In the genomic region with DNA sequence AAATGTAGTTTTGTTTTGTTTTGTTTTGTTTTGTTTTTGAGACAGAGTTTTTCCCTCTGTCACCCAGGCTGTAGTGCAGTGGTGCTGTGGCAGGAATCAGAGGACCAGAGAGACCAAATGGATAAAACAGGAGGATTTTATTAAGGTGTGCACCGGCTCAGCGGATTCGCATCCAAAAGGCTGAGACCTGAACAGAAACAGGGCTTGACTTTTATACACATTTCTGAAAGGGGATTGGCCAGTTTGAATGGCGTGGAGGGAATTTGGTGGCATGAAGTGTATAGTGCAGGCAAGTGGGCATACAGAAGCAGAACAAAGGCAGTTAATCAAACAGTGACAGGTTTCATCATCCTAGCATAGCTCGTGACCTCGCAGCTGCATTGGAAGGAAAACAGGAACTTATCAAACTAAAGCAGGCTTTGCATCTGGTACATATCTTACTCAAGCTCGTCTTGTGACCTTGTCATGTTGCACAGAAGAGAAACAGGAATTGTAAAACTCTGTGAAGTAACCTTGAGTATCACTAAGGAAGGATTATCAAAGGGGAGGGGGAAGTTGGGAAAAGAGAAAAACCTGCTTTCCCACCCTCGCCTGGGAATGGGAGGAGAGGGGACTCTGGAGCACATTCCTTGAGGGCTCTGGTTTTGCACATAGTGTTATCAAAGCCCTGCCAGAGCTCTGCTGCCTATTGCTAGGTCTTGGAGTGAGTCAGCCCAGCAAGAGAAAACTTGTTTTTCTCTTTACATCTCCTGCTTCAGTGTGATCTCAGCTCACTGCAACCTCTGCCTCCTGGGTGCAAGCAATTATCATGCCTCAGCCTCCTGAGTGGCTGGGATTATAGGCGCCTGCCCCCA, we compare ENCODE assay signal across 8 cellular contexts. TPM values are rescaled to one million over a fixed set of nuclear protein-coding genes. Genes with fewer than 3 reads are reported as not detected.
DNase-seq lines count a peak whose midpoint lies in the region; ATAC-seq, FAIRE-seq and TF ChIP-seq lines count a peak whose summit lies in the region.

No MANE protein-coding gene starts in this region.

- H3K4me1 Mint-ChIP-seq in astrocyte (ENCODE audit: low read depth, unreplicated experiment) = no peaks in the 10 kb centered on the region
- H3K4me1 Mint-ChIP-seq in CD4-positive, alpha-beta T cell (ENCODE audit: low read depth) = no peaks in the 10 kb centered on the region

- no peak for TF ChIP-seq CTCF in astrocyte (IDR thresholded peaks at IDR 0.05; ENCODE audit: insufficient read depth, low read depth, low read length)
- no peak for TF ChIP-seq CTCF in CD4-positive, alpha-beta T cell (IDR thresholded peaks at IDR 0.05)

- H3K27ac ChIP-seq in astrocyte (ENCODE audit: low read depth, low read length) = no peak overlapping the region
- H3K27ac ChIP-seq in CD4-positive, alpha-beta T cell (ENCODE audit: low read depth, low read length) = no peak overlapping the region

- H3K79me2 ChIP-seq in astrocyte (ENCODE audit: insufficient read depth, low read length) = no peaks in the 10 kb centered on the region

- no peaks in the 10 kb centered on the region for H3K4me1 ChIP-seq in astrocyte (ENCODE audit: insufficient read depth, low read length)

- FAIRE-seq in astrocyte (lab: Jason Lieb, UNC) = no peak

- ATAC-seq in GM18861 (IDR thresholded peaks at IDR 0.05; ENCODE audit: unreplicated experiment) = no peak
- no peak for ATAC-seq in CD4-positive, alpha-beta T cell (ENCODE audit: poor library complexity)
- no peak for ATAC-seq in GM21423 (IDR thresholded peaks at IDR 0.05; ENCODE audit: unreplicated experiment)

- H3K27me3 ChIP-seq in astrocyte (ENCODE audit: insufficient read depth, low read length) = no peaks in the 10 kb centered on the region
- no peaks in the 10 kb centered on the region for H3K27me3 ChIP-seq in CD4-positive, alpha-beta T cell (ENCODE audit: control insufficient read depth, insufficient read depth, low read length)

- no peak overlapping the region for H2AFZ ChIP-seq in astrocyte (ENCODE audit: low read depth, low read length)

- CTCF ChIA-PET in CD4-positive, alpha-beta T cell (lab: Charles Lee) = interaction anchor here (0.7 kb wide), 1 partner anchor 28 kb away, joined by 4 read pairs; no protein-coding TSS in a partner anchor

- no peak overlapping the region for H3K9ac ChIP-seq in astrocyte (ENCODE audit: low read length)

- H3K4me2 ChIP-seq in astrocyte (ENCODE audit: low read length) = no peak overlapping the region

- intact Hi-C loops in CD4-positive, alpha-beta T cell (cut with DNase I, micrococcal nuclease) = no loop called here

- H3K4me3 Mint-ChIP-seq in astrocyte (ENCODE audit: unreplicated experiment) = no peak overlapping the region
- H3K4me3 Mint-ChIP-seq in CD4-positive, alpha-beta T cell = no peak overlapping the region

- DNase-seq in KG1 (lab: John Stamatoyannopoulos, UW) (peak; percentile 60), astrocyte (ENCODE audit: low read depth) (peak; percentile 35), islet precursor cell (peak; percentile 90), superior temporal gyrus (ENCODE audit: extremely low spot score) (peak; percentile 26), AG08396 (ENCODE audit: low spot score) (no peak)
- no peak for DNase-seq in CD4-positive, alpha-beta T cell

- H3K9me3 ChIP-seq in astrocyte (ENCODE audit: insufficient read depth, low read depth, low read length) = peaks cover 14% of the 10 kb centered on the region
- H3K9me3 ChIP-seq in CD4-positive, alpha-beta T cell (ENCODE audit: control insufficient read depth, low read length) = peaks cover 14% of the 10 kb centered on the region

- peaks cover 25% of the 10 kb centered on the region for H3K9me3 Mint-ChIP-seq in astrocyte (ENCODE audit: unreplicated experiment)
- H3K9me3 Mint-ChIP-seq in CD4-positive, alpha-beta T cell = peaks cover 4% of the 10 kb centered on the region

- no peak overlapping the region for H3K4me3 ChIP-seq in astrocyte (ENCODE audit: insufficient read depth, low read depth, low read length)

- H4K20me1 ChIP-seq in astrocyte (ENCODE audit: insufficient read depth, low read length) = no peaks in the 10 kb centered on the region

- H3K27me3 Mint-ChIP-seq in astrocyte (ENCODE audit: low read depth, unreplicated experiment) = peaks cover 3% of the 10 kb centered on the region
- no peaks in the 10 kb centered on the region for H3K27me3 Mint-ChIP-seq in CD4-positive, alpha-beta T cell

- peaks cover 3% of the 10 kb centered on the region for H3K36me3 Mint-ChIP-seq in astrocyte (ENCODE audit: low read depth, unreplicated experiment)
- no peaks in the 10 kb centered on the region for H3K36me3 Mint-ChIP-seq in CD4-positive, alpha-beta T cell (ENCODE audit: low read depth)

- no peak overlapping the region for H3K27ac Mint-ChIP-seq in astrocyte (ENCODE audit: unreplicated experiment)
- H3K27ac Mint-ChIP-seq in CD4-positive, alpha-beta T cell = no peak overlapping the region

- no peaks in the 10 kb centered on the region for H3K36me3 ChIP-seq in astrocyte (ENCODE audit: insufficient read depth, low read length)

- POLR2A ChIA-PET in CD4-positive, alpha-beta T cell (lab: Charles Lee) = no interaction called here

RNA-seq across cellular contexts. Expression of gene C3orf62, which starts 38.5 kb away (rescaled TPM):
- total RNA-seq in astrocyte = 3.5 and 4.8 TPM in 2 replicates
- 1 to 10 TPM; 7.0 to 7.5 TPM for total RNA-seq in CD4-positive, alpha-beta T cell

Comparison
In these comparisons a context has a peak if more than half of its experiments do, and no peak if none do; other contexts are left out.
1. DNase-seq: peak in KG1 (single experiment), astrocyte (single experiment), islet precursor cell (single experiment) and superior temporal gyrus (single experiment); none in AG08396 (single experiment) and CD4-positive, alpha-beta T cell (0 of 10).